Comparison of ENCODE assay signal across 1 cellular context in genomic region chr7:43668035-43668434, GRCh38.
TF ChIP-seq lines count a peak whose summit lies in the region.

No MANE protein-coding gene starts in this region.

TF ChIP-seq in A549, 52 proteins besides CTCF, POLR2A, EP300 and RAD21 (continued from another document):
- TF ChIP-seq REST (IDR thresholded peaks at IDR 0.05), result no peak
- TF ChIP-seq CEBPB (IDR thresholded peaks at IDR 0.05), result no peak
- TF ChIP-seq EHF (CRISPR knock-in tag; IDR thresholded peaks at IDR 0.05), result no peak
- TF ChIP-seq, protein P1, sequence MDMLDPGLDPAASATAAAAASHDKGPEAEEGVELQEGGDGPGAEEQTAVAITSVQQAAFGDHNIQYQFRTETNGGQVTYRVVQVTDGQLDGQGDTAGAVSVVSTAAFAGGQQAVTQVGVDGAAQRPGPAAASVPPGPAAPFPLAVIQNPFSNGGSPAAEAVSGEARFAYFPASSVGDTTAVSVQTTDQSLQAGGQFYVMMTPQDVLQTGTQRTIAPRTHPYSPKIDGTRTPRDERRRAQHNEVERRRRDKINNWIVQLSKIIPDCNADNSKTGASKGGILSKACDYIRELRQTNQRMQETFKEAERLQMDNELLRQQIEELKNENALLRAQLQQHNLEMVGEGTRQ (IDR thresholded peaks at IDR 0.05), result no peak
- no peak for TF ChIP-seq CHD2 (IDR thresholded peaks at IDR 0.05; ENCODE audit: low read length, partially characterized antibody)
- TF ChIP-seq KDM1A (IDR thresholded peaks at IDR 0.05; ENCODE audit: low read depth), result no peak
- no peak for TF ChIP-seq TFCP2L1 (CRISPR knock-in tag; IDR thresholded peaks at IDR 0.05)
- TF ChIP-seq MYC (IDR thresholded peaks at IDR 0.05; ENCODE audit: borderline replicate concordance, low read length), result no peak
- no peak for TF ChIP-seq ESRRA (IDR thresholded peaks at IDR 0.05; ENCODE audit: borderline replicate concordance, low read length)
- TF ChIP-seq GATA3 (IDR thresholded peaks at IDR 0.05; ENCODE audit: borderline replicate concordance), result no peak
- no peak for TF ChIP-seq BHLHE40 (IDR thresholded peaks at IDR 0.05; ENCODE audit: low read depth, low read length)
- TF ChIP-seq NPAS2 (CRISPR knock-in tag; IDR thresholded peaks at IDR 0.05; ENCODE audit: borderline replicate concordance), result no peak
- no peak for TF ChIP-seq JUN (IDR thresholded peaks at IDR 0.05)
TF ChIP-seq in A549: peak in this region for 0.
